In the genomic region with DNA sequence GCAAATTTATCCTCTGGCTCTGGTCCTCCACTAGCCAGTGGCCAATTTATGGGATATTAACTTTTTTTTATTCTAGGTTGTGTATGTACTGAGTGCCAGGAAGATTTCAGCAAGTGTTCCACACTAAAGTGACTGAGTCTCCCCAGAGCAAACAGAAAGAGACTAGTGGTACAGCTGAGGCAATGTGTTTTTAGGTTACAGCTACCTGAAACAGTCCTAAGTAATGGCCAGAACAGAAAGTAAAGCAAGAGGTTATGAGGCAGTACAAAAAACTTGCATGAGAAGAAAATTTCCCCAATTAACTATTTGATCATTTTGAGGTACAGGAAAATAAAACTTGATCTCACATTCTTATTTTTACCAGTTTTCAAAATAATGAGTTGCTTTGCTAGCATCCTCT, we compare ENCODE assay signal across 18 cellular contexts. TPM values are rescaled to one million over a fixed set of nuclear protein-coding genes. Genes with fewer than 3 reads are reported as not detected.
A peak's percentile ranks its signal among the peaks of the same experiment; 100 is the strongest.
DNase-seq lines count a peak whose midpoint lies in the region; ATAC-seq, FAIRE-seq and TF ChIP-seq lines count a peak whose summit lies in the region.
"Had no signal": no experiment of that assay in that cellular context is flagged by ENCODE, and none has a peak within 500 bp of the region (broad histone marks: within the 10 kb centered on the region; RNA-seq: fewer than 3 reads in every experiment).

No MANE protein-coding gene starts in this region.

- no peaks in the 10 kb centered on the region for H3K9me3 ChIP-seq in GM23248 (ENCODE audit: low read depth)
- H3K9me3 ChIP-seq in pancreas: peaks cover 0 to 4% (median 0%) of the 10 kb centered on the region in 4 donors

- no peaks in the 10 kb centered on the region for H3F3A ChIP-seq in GM23248 (ENCODE audit: insufficient read depth)

- 0 out of 2 replicates have a peak overlapping the region, but pooled peaks have one; percentile 8 for H2AFZ ChIP-seq in GM23248

- H3K4me2 ChIP-seq in GM23248 (ENCODE audit: unreplicated experiment): no peak overlapping the region

- ATAC-seq in GM18870 (IDR thresholded peaks at IDR 0.05; ENCODE audit: unreplicated experiment) (peak; percentile 44), HG03520 (IDR thresholded peaks at IDR 0.05; ENCODE audit: unreplicated experiment) (peak; percentile 48), left cardiac atrium (no peak), pancreas (no peak)
- ATAC-seq: CD8-positive, alpha-beta T cell; T-helper 17 cell had no signal

- H3K4me3 ChIP-seq in GM23248: no peak overlapping the region
- no peak overlapping the region for H3K4me3 ChIP-seq in pancreas

- intact Hi-C loops in left cardiac atrium (cut with DNase I) (no loop called here), pancreas (cut with DNase I) (no loop called here)

- no peak overlapping the region for H3K9ac ChIP-seq in GM23248

- TF ChIP-seq CTCF in pancreas (IDR thresholded peaks at IDR 0.05): no peak

- H4K20me1 ChIP-seq in GM23248 (ENCODE audit: insufficient read depth): no peaks in the 10 kb centered on the region

- H3K27me3 ChIP-seq in GM23248 (replicated peaks; ENCODE audit: insufficient read depth) (no peaks in the 10 kb centered on the region), pancreas (peaks cover 0 to 3% (median 0%) of the 10 kb centered on the region in 4 donors)

- H3K4me1 ChIP-seq in GM23248 (ENCODE audit: insufficient read depth): peaks cover 18% of the 10 kb centered on the region
- H3K4me1 ChIP-seq in pancreas: no peaks in the 10 kb centered on the region

- H3K36me3 ChIP-seq in GM23248 (ENCODE audit: low read depth): no peaks in the 10 kb centered on the region
- no peaks in the 10 kb centered on the region for H3K36me3 ChIP-seq in pancreas

- in situ Hi-C loops in GM23248 (cut with MboI): loop anchor here (10.0 kb wide), 1 partner anchor 86 kb away; no protein-coding TSS in a partner anchor

- H3K27ac ChIP-seq in GM23248: no peak overlapping the region
- H3K27ac ChIP-seq in pancreas: no peak overlapping the region
- H3K27ac ChIP-seq: 22Rv1 had no signal

- H3K79me2 ChIP-seq in GM23248 (ENCODE audit: insufficient read depth): no peaks in the 10 kb centered on the region

- peak; percentile 39 for FAIRE-seq in G401.6 (lab: Jason Lieb, UNC)
- FAIRE-seq in frontal cortex (lab: Jason Lieb, UNC): no peak
- no peak for FAIRE-seq in pancreas (lab: Jason Lieb, UNC)
- FAIRE-seq: GM18507, RCC 7860 had no signal

- DNase-seq in GM23248 (no peak), left cardiac atrium (no peak), frontal cortex (ENCODE audit: low spot score in 2 of 2) (no peak), pancreas (no peak)
- no peak for DNase-seq in stimulated activated CD4-positive, alpha-beta T cell treated with anti-CD3 and anti-CD28 coated beads, Interleukin-4, amount 100 ng/mL, for 4 hours
- DNase-seq: CD8-positive, alpha-beta T cell; MV-4-11; NCI-H1436; NCI-H2029 treated with DMSO at 0.1 percent for 48 hours; NCI-H524; SIG-M5; T-helper 17 cell had no signal

- no peaks in the 10 kb centered on the region for H3K9me2 ChIP-seq in GM23248 (ENCODE audit: insufficient read depth)

RNA-seq across cellular contexts. Expression of a gene that starts 31.2 kb away (rescaled TPM):
- 4.4 and 7.0 TPM in 2 replicates for total RNA-seq in GM23248 (2014; rRNA removed; shearing (Covaris generic))
- polyA plus RNA-seq in GM23248 (2016; fragmentation: Nextera tagmentation; extraction: Ambion mirVana): 1.7 and 2.3 TPM in 2 replicates
- 1 to 10 TPM; 1.5 to 2.0 TPM for total RNA-seq in left cardiac atrium
- 26.9 TPM for total RNA-seq in frontal cortex
- total RNA-seq in pancreas: 1 to 10 TPM in 1 of 6 donors, under 1 TPM in 5; 0.14 to 1.5 (median 0.60) TPM
- under 1 TPM; 0.28 to 0.49 TPM for polyA plus RNA-seq in pancreas

RNA-seq across cellular contexts. Expression of a gene that starts 38.0 kb away (rescaled TPM):
- total RNA-seq in GM23248 (2014; rRNA removed; shearing (Covaris generic)): 13.4 and 15.5 TPM in 2 replicates
- polyA plus RNA-seq in GM23248 (2016; fragmentation: Nextera tagmentation; extraction: Ambion mirVana) (59.9 and 63.7 TPM in 2 replicates), pancreas (not detected)
- total RNA-seq in left cardiac atrium (not detected), frontal cortex (0.82 TPM), pancreas (not detected)

Comparison
In these comparisons a context has a peak if more than half of its experiments do, and no peak if none do; other contexts are left out.
1. ATAC-seq: peak in GM18870 (single experiment) and HG03520 (single experiment); none in left cardiac atrium (0 of 2) and pancreas (0 of 4).